ENCODE assay signal across 10 cellular contexts in genomic region chr1:59484090-59484489, GRCh38.
DNase-seq lines count a peak whose midpoint lies in the region; ATAC-seq and TF ChIP-seq lines count a peak whose summit lies in the region.
"Had no signal": no experiment of that assay in that cellular context is flagged by ENCODE, and none has a peak within 500 bp of the region (broad histone marks: within the 10 kb centered on the region; RNA-seq: fewer than 3 reads in every experiment).

No MANE protein-coding gene starts in this region.

- no peaks in the 10 kb centered on the region for H3K36me3 Mint-ChIP-seq in stimulated activated effector memory CD8-positive, alpha-beta T cell treated with anti-CD3 and anti-CD28 coated beads, Interleukin-12 subunit alpha, Interleukin-12 subunit beta, amount 100 ng/mL, for 72 hours
- H3K36me3 Mint-ChIP-seq in activated naive CD8-positive, alpha-beta T cell treated with anti-CD3 and anti-CD28 coated beads for 36 hours = no peaks in the 10 kb centered on the region

- H3K4me3 ChIP-seq in SK-N-SH (ENCODE audit: low read depth in 2 of 2, low read length in 1 of 2) = no peak overlapping the region
- H3K4me3 ChIP-seq in fibroblast of the aortic adventitia (ENCODE audit: low read depth, low read length) = no peak overlapping the region

- H2AFZ ChIP-seq in SK-N-SH (ENCODE audit: low read depth) = no peak overlapping the region

- no peaks in the 10 kb centered on the region for H3K27me3 ChIP-seq in SK-N-SH (ENCODE audit: insufficient read depth)

- no peak overlapping the region for H3K4me3 Mint-ChIP-seq in stimulated activated effector memory CD8-positive, alpha-beta T cell treated with anti-CD3 and anti-CD28 coated beads, Interleukin-12 subunit alpha, Interleukin-12 subunit beta, amount 100 ng/mL, for 72 hours
- no peak overlapping the region for H3K4me3 Mint-ChIP-seq in activated naive CD8-positive, alpha-beta T cell treated with anti-CD3 and anti-CD28 coated beads for 36 hours
- H3K4me3 Mint-ChIP-seq: activated CD4-positive, alpha-beta T cell treated with anti-CD3 and anti-CD28 coated beads, Interleukin-2, amount 10 ng/mL, durations not matched to agents 7 days and 5 days had no signal

- no peak for TF ChIP-seq CTCF in SK-N-SH (IDR thresholded peaks at IDR 0.05)
- no peak for TF ChIP-seq CTCF in fibroblast of the aortic adventitia (IDR thresholded peaks at IDR 0.05; ENCODE audit: insufficient read depth, low read length)

- H3K9me3 Mint-ChIP-seq in stimulated activated effector memory CD8-positive, alpha-beta T cell treated with anti-CD3 and anti-CD28 coated beads, Interleukin-12 subunit alpha, Interleukin-12 subunit beta, amount 100 ng/mL, for 72 hours = no peaks in the 10 kb centered on the region
- H3K9me3 Mint-ChIP-seq in activated naive CD8-positive, alpha-beta T cell treated with anti-CD3 and anti-CD28 coated beads for 36 hours = no peaks in the 10 kb centered on the region
- H3K9me3 Mint-ChIP-seq: activated CD4-positive, alpha-beta T cell treated with anti-CD3 and anti-CD28 coated beads, Interleukin-2, amount 10 ng/mL, durations not matched to agents 7 days and 5 days had no signal

- no peaks in the 10 kb centered on the region for H3K9me2 ChIP-seq in SK-N-SH

- peaks cover 24% of the 10 kb centered on the region for H3F3A ChIP-seq in SK-N-SH (replicated peaks; ENCODE audit: insufficient read depth)

- no peaks in the 10 kb centered on the region for H3K79me2 ChIP-seq in SK-N-SH (ENCODE audit: insufficient read depth)

- H3K4me1 ChIP-seq in SK-N-SH (ENCODE audit: control insufficient read depth in 1 of 2, insufficient read depth in 2 of 2, low read depth in 1 of 2, low read length in 1 of 2) = peaks cover 2 to 6% of the 10 kb centered on the region in 2 experiments; a peak in 2 of 4 replicates

- peak; percentile 50 for ATAC-seq in stimulated activated effector memory CD8-positive, alpha-beta T cell treated with anti-CD3 and anti-CD28 coated beads, Interleukin-12 subunit alpha, Interleukin-12 subunit beta, amount 100 ng/mL, for 72 hours
- ATAC-seq: HepG2 had no signal

- peak in 1 of 2 experiments; percentile 85; a peak in 2 of 4 replicates for TF ChIP-seq EP300 in SK-N-SH (IDR thresholded peaks at IDR 0.05; ENCODE audit: borderline replicate concordance in 1 of 2, low read depth in 1 of 2, low read length in 1 of 2)

- H3K4me1 Mint-ChIP-seq in stimulated activated effector memory CD8-positive, alpha-beta T cell treated with anti-CD3 and anti-CD28 coated beads, Interleukin-12 subunit alpha, Interleukin-12 subunit beta, amount 100 ng/mL, for 72 hours = peaks cover 6% of the 10 kb centered on the region
- no peaks in the 10 kb centered on the region for H3K4me1 Mint-ChIP-seq in activated naive CD8-positive, alpha-beta T cell treated with anti-CD3 and anti-CD28 coated beads for 36 hours

- POLR2A ChIA-PET in SK-N-SH (lab: Yijun Ruan, JAX) = no interaction called here

- CTCF ChIA-PET in SK-N-SH (lab: Yijun Ruan, JAX) = interaction anchor here (1.2 kb wide), 1 partner anchor 9 kb away, joined by 3 read pairs; no protein-coding TSS in a partner anchor

- H3K27me3 Mint-ChIP-seq in activated naive CD8-positive, alpha-beta T cell treated with anti-CD3 and anti-CD28 coated beads for 36 hours = no peaks in the 10 kb centered on the region

- H3K36me3 ChIP-seq in SK-N-SH (replicated peaks in 1 of 2; ENCODE audit: control insufficient read depth in 1 of 2, insufficient read depth in 2 of 2, low read length in 1 of 2) = peaks cover 0 to 11% of the 10 kb centered on the region in 2 experiments

- DNase-seq in GM04503 (ENCODE audit: low read depth) (peak; percentile 88), SK-N-SH (no peak), fibroblast of the aortic adventitia (ENCODE audit: low read depth) (peak; percentile 94), D341Med (ENCODE audit: low spot score) (no peak), pons (ENCODE audit: low spot score) (no peak)
- DNase-seq in stimulated activated effector memory CD8-positive, alpha-beta T cell treated with anti-CD3 and anti-CD28 coated beads, Interleukin-12 subunit alpha, Interleukin-12 subunit beta, amount 100 ng/mL, for 72 hours (ENCODE audit: low spot score in 2 of 2) = no peak
- DNase-seq in activated naive CD8-positive, alpha-beta T cell treated with anti-CD3 and anti-CD28 coated beads for 36 hours = no peak
- no peak for DNase-seq in activated CD4-positive, CD25-positive, alpha-beta regulatory T cell treated with anti-CD3 and anti-CD28 coated beads, Interleukin-2, amount 50 U/mL, for 72 hours
- DNase-seq: activated CD4-positive, alpha-beta T cell treated with anti-CD3 and anti-CD28 coated beads, Interleukin-2, amount 10 ng/mL, durations not matched to agents 7 days and 5 days had no signal

- no peaks in the 10 kb centered on the region for H4K20me1 ChIP-seq in SK-N-SH (ENCODE audit: insufficient read depth)

- TF ChIP-seq RAD21 in SK-N-SH (IDR thresholded peaks at IDR 0.05; ENCODE audit: low read length) = no peak

- H3K27ac Mint-ChIP-seq in stimulated activated effector memory CD8-positive, alpha-beta T cell treated with anti-CD3 and anti-CD28 coated beads, Interleukin-12 subunit alpha, Interleukin-12 subunit beta, amount 100 ng/mL, for 72 hours = no peak overlapping the region
- H3K27ac Mint-ChIP-seq in activated naive CD8-positive, alpha-beta T cell treated with anti-CD3 and anti-CD28 coated beads for 36 hours = no peak overlapping the region
- H3K27ac Mint-ChIP-seq: activated CD4-positive, alpha-beta T cell treated with anti-CD3 and anti-CD28 coated beads, Interleukin-2, amount 10 ng/mL, durations not matched to agents 7 days and 5 days had no signal

- WGBS in SK-N-SH (ENCODE audit: low lambda C conversion rate) = 8% methylated on average over 1 of the region's 1 CpG

- H3K27ac ChIP-seq in SK-N-SH (ENCODE audit: low read depth in 2 of 2, low read length in 1 of 2) = peak overlapping the region in 1 of 2 experiments; percentile 72; a peak in 3 of 4 replicates

- no peak overlapping the region for H3K4me2 ChIP-seq in SK-N-SH

- no peak overlapping the region for H3K9ac ChIP-seq in SK-N-SH

- 0 out of 2 replicates have a peak, but pooled peaks cover 6% of the 10 kb centered on the region for H3K9me3 ChIP-seq in SK-N-SH

TF ChIP-seq in SK-N-SH, 30 proteins besides CTCF, POLR2A, EP300 and RAD21 (continues in another document):
- TF ChIP-seq FOXM1 (IDR thresholded peaks at IDR 0.05; ENCODE audit: low read depth) (no peak), FOXJ3 (CRISPR knock-in tag; IDR thresholded peaks at IDR 0.05) (no peak), POLR2AphosphoS5 (IDR thresholded peaks at IDR 0.05; ENCODE audit: low read depth, low read length) (peak; percentile 52; the same call in 1 of the 2 replicates), SMC3 (IDR thresholded peaks at IDR 0.05; ENCODE audit: low read depth, low read length) (no peak), SIN3A (IDR thresholded peaks at IDR 0.05; ENCODE audit: borderline replicate concordance, low read depth, low read length) (no peak), FOSL2 (IDR thresholded peaks at IDR 0.05; ENCODE audit: borderline replicate concordance, low read depth) (peak; percentile 99), MEF2A (IDR thresholded peaks at IDR 0.05; ENCODE audit: borderline replicate concordance, low read depth) (no peak), GABPA (IDR thresholded peaks at IDR 0.05; ENCODE audit: low read depth) (no peak), GATA2 (CRISPR knock-in tag; IDR thresholded peaks at IDR 0.05) (no peak), ZBTB33 (IDR thresholded peaks at IDR 0.05; ENCODE audit: borderline replicate concordance, low read depth) (peak; percentile 40; the same call in 1 of the 2 replicates), ELF1 (IDR thresholded peaks at IDR 0.05) (peak; percentile 41; the same call in 1 of the 2 replicates), CHD2 (IDR thresholded peaks at IDR 0.05; ENCODE audit: low read length, partially characterized antibody) (no peak), REST (IDR thresholded peaks at IDR 0.05; ENCODE audit: low read depth, low read length) (no peak), MXI1 (IDR thresholded peaks at IDR 0.05; ENCODE audit: low read depth, low read length) (no peak)

Comparison
In these comparisons a context has a peak if more than half of its experiments do, and no peak if none do; other contexts are left out.
1. DNase-seq: peak in GM04503 (single experiment) and fibroblast of the aortic adventitia (single experiment); none in SK-N-SH (single experiment), stimulated activated effector memory CD8-positive, alpha-beta T cell treated with anti-CD3 and anti-CD28 coated beads, Interleukin-12 subunit alpha, Interleukin-12 subunit beta, amount 100 ng/mL, for 72 hours (0 of 2), D341Med (single experiment), activated naive CD8-positive, alpha-beta T cell treated with anti-CD3 and anti-CD28 coated beads for 36 hours (single experiment), activated CD4-positive, CD25-positive, alpha-beta regulatory T cell treated with anti-CD3 and anti-CD28 coated beads, Interleukin-2, amount 50 U/mL, for 72 hours (single experiment) and pons (single experiment).